Comparison of ENCODE assay signal across 9 cellular contexts in the genomic region with DNA sequence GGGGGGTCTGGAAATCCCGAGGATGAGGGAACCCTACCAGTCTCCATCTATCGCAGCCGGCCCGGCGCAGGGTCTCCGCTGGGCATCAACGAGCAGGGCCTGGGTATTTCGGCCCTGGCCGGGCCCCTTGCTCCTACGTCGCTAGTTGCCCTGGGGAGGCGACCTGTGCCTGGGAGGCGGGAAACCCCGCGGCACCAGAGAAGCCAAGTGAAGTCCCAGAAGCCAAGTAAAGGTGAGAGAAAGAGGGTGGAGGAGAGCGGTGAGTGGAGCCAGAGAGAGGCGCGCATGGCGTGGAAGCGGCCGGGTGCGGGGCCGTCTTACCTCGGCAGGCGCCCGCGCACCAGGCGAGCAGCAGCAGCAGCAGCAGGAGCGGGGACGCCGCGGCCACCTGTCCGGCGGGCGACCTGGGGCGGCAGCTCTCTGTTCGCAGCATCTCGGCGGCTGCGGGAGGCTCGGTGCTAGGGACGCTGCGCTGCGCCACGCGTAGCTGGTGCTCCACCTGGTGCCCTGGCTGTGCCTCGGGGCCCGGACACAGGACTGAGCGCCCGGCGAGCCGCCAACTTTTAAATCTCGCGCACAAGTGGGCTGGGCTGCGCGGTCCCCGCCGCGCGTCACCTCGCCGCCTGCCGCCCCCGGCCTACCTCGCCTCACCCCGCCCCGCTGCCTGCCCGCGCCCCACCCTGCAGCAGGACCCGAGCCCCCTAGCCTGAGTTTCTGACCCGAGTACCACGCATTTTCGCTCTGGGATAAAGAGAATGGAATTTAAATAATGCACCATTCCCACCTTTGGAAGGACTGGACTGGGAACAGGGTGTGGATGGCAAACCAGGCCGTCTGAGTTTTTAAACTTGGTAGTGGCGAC. TPM values are rescaled to one million over a fixed set of nuclear protein-coding genes. Genes with fewer than 3 reads are reported as not detected.
DNase-seq lines count a peak whose midpoint lies in the region; ATAC-seq and TF ChIP-seq lines count a peak whose summit lies in the region.
"Had no signal": no experiment of that assay in that cellular context is flagged by ENCODE, and none has a peak within 500 bp of the region (broad histone marks: within the 10 kb centered on the region; RNA-seq: fewer than 3 reads in every experiment).

A gene with protein sequence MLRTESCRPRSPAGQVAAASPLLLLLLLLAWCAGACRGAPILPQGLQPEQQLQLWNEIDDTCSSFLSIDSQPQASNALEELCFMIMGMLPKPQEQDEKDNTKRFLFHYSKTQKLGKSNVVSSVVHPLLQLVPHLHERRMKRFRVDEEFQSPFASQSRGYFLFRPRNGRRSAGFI (minus strand): TSS at position 539 of the 862 bp plus-strand sequence. CDS start 106 bp downstream, at position 433.

- H3K36me3 Mint-ChIP-seq in MCF 10A (ENCODE audit: insufficient read depth, unreplicated experiment), result no peaks in the 10 kb centered on the region

- H3K36me3 ChIP-seq in BJ (ENCODE audit: control insufficient read depth, insufficient read depth, low read length), result no peaks in the 10 kb centered on the region

- TF ChIP-seq CTCF in BJ (IDR thresholded peaks at IDR 0.05; ENCODE audit: insufficient read depth, low read depth, low read length), result no peak
- TF ChIP-seq CTCF in MCF 10A (IDR thresholded peaks at IDR 0.05; ENCODE audit: unreplicated experiment), result peak; percentile 17

- DNase-seq in BJ (ENCODE audit: low read depth) (no peak), SK-N-DZ (ENCODE audit: low spot score) (peak; percentile 7), MCF 10A (ENCODE audit: unreplicated experiment) (peak; percentile 82), kidney tubule cell (ENCODE audit: low spot score) (peak; percentile 61), GDM1 (lab: John Stamatoyannopoulos, UW) (no peak)
- DNase-seq in stimulated activated CD8-positive, alpha-beta memory T cell treated with anti-CD3 and anti-CD28 coated beads, Interleukin-15, amount 100 ng/mL, for 48 hours (ENCODE audit: low read depth in 2 of 2), result peak; percentile 22 to 24

- H3K9me3 Mint-ChIP-seq in MCF 10A (ENCODE audit: unreplicated experiment), result no peaks in the 10 kb centered on the region

- POLR2A ChIA-PET in BJ (lab: Charles Lee), result no interaction called here
- POLR2A ChIA-PET in MCF 10A (lab: Yijun Ruan, JAX), result interaction anchor here (1.0 to 3.2 kb wide), 5 partner anchors 27 to 287 kb away, joined by 3 to 21 read pairs (median 4); partner anchors contain the start of gene CLOCK

- peak; percentile 68 for ATAC-seq in GM19043 (IDR thresholded peaks at IDR 0.05; ENCODE audit: low read depth, unreplicated experiment)
- peak; percentile 72 for ATAC-seq in HG03520 (IDR thresholded peaks at IDR 0.05; ENCODE audit: unreplicated experiment)

- TSS peak; percentile 38 for BruUV-seq in MCF 10A (replicated peaks; lab: Mats Ljungman, UMichigan)

- no peaks in the 10 kb centered on the region for H3K27me3 Mint-ChIP-seq in MCF 10A (ENCODE audit: insufficient read depth, unreplicated experiment)

- peaks cover 17% of the 10 kb centered on the region for H3K27me3 ChIP-seq in BJ (ENCODE audit: control insufficient read depth, insufficient read depth, low read length)

- H3K27ac Mint-ChIP-seq in MCF 10A (ENCODE audit: low read depth, unreplicated experiment), result no peak within 1 kb of the TSS

- H3K4me3 Mint-ChIP-seq in MCF 10A (ENCODE audit: unreplicated experiment), result peak within 1 kb of the TSS; percentile 71

- H3K4me3 ChIP-seq in BJ (ENCODE audit: low read depth, low read length), result peak within 1 kb of the TSS; percentile 16

- CTCF ChIA-PET in BJ (lab: Yijun Ruan, JAX), result no interaction called here
- CTCF ChIA-PET in MCF 10A (lab: Yijun Ruan, JAX), result interaction anchor here (0.7 to 4.9 kb wide), 12 partner anchors 21 to 289 kb away, joined by 3 to 32 read pairs (median 4); no protein-coding TSS in a partner anchor

- intact Hi-C loops in MCF 10A (cut with micrococcal nuclease), result loop anchor here (1.0 to 10.0 kb wide), 3 partner anchors 91 to 191 kb away; no protein-coding TSS in a partner anchor

- H3K4me1 Mint-ChIP-seq in MCF 10A (ENCODE audit: insufficient read depth, unreplicated experiment), result peaks cover 23% of the 10 kb centered on the region

RNA-seq across cellular contexts. Expression of the gene that starts here (rescaled TPM):
- polyA plus RNA-seq in BJ (2011; rRNA removed), result not detected in 2 replicates
- not detected in 2 replicates for polyA minus RNA-seq in BJ (2011; rRNA and poly(A)+ RNA removed)
- polyA plus RNA-seq in SK-N-DZ (2014; cell fraction: cytosol; rRNA removed), result 1.0 and 1.8 TPM in 2 replicates
- polyA plus RNA-seq in SK-N-DZ (2014; cell fraction: nucleus; rRNA removed), result 2.7 TPM in 1 of 2 replicates, not detected in the other
- total RNA-seq in MCF 10A (2022), result 4.7 and 8.5 TPM in 2 replicates
- total RNA-seq: mononuclear cell had no signal

Comparison
In these comparisons a context has a peak if more than half of its experiments do, and no peak if none do; other contexts are left out.
1. DNase-seq: peak in SK-N-DZ (single experiment), MCF 10A (single experiment), kidney tubule cell (single experiment) and stimulated activated CD8-positive, alpha-beta memory T cell treated with anti-CD3 and anti-CD28 coated beads, Interleukin-15, amount 100 ng/mL, for 48 hours (2 of 2); none in BJ (single experiment) and GDM1 (single experiment).